Comparison of ENCODE assay signal across 8 cellular contexts in the genomic region with DNA sequence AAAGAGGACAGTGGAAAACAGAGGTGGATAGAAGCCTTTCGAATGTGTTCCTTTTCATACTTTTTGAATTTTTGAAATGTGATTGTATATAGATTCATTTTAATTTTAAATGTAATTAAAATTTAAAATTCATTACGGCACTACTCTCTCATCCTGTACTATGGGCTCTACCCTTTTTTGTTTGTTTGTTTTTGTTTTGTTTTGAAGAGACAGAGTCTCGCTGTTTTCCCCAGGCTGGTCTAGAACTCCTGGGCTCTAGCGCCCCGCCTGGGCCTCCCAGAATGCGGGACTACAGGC. TPM values are rescaled to one million over a fixed set of nuclear protein-coding genes. Genes with fewer than 3 reads are reported as not detected.
DNase-seq lines count a peak whose midpoint lies in the region; ATAC-seq and TF ChIP-seq lines count a peak whose summit lies in the region.

No MANE protein-coding gene starts in this region.

- peak overlapping the region; percentile 79 for H3K9ac ChIP-seq in SK-N-MC (ENCODE audit: insufficient read length)

- ATAC-seq in gastrocnemius medialis = no peak
- no peak for ATAC-seq in GM18498 (IDR thresholded peaks at IDR 0.05; ENCODE audit: unreplicated experiment)
- ATAC-seq in HG03175 (IDR thresholded peaks at IDR 0.05; ENCODE audit: unreplicated experiment) = no peak

- DNase-seq in GM13977 (ENCODE audit: low spot score) (no peak), SK-N-MC (ENCODE audit: low read depth, low spot score) (no peak), fibroblast of the aortic adventitia (ENCODE audit: low read depth) (no peak), gastrocnemius medialis (no peak), NCI-H2227 (lab: John Stamatoyannopoulos, UW; ENCODE audit: unreplicated experiment) (no peak)
- no peak for DNase-seq in effector CD8-positive, alpha-beta T cell (lab: John Stamatoyannopoulos, UW)

- H3K4me1 ChIP-seq in gastrocnemius medialis = peaks cover 10 to 22% of the 10 kb centered on the region in 2 donors

- H3K4me3 ChIP-seq in SK-N-MC (peak overlapping the region; percentile 88), fibroblast of the aortic adventitia (ENCODE audit: low read depth, low read length) (peak overlapping the region; percentile 72), gastrocnemius medialis (peak overlapping the region; percentile 52 to 91 (median 78))

- H3K27me3 ChIP-seq in gastrocnemius medialis = no peaks in the 10 kb centered on the region

- H3K9me3 ChIP-seq in SK-N-MC (ENCODE audit: low read depth, low read length) (no peaks in the 10 kb centered on the region), gastrocnemius medialis (no peaks in the 10 kb centered on the region)

- H3K36me3 ChIP-seq in SK-N-MC (ENCODE audit: insufficient read depth, low read length) (no peaks in the 10 kb centered on the region), gastrocnemius medialis (no peaks in the 10 kb centered on the region)

- intact Hi-C loops in gastrocnemius medialis (cut with DNase I; ENCODE audit: low total_unique reads) = loop anchor here (1.0 to 5.0 kb wide), 5 partner anchors 51 to 330 kb away; no protein-coding TSS in a partner anchor

- H3K27ac ChIP-seq in SK-N-MC (no peak overlapping the region), gastrocnemius medialis (peak overlapping the region; percentile 88 to 100 (median 96))

- peak; percentile 28 for TF ChIP-seq CTCF in GM13977 (IDR thresholded peaks at IDR 0.05; ENCODE audit: extremely low read depth, insufficient read depth, missing control alignments)
- peak; percentile 38 for TF ChIP-seq CTCF in fibroblast of the aortic adventitia (IDR thresholded peaks at IDR 0.05; ENCODE audit: insufficient read depth, low read length)
- TF ChIP-seq CTCF in gastrocnemius medialis (IDR thresholded peaks at IDR 0.05 in 4 of 5, conservative IDR thresholded peaks at IDR 0.05 in 1 of 5) = peak in 1 of 5 experiments; percentile 53

- TF ChIP-seq POLR2A in gastrocnemius medialis (IDR thresholded peaks at IDR 0.05) = no peak

- in situ Hi-C loops in GM13977 (cut with MboI; ENCODE audit: low pct_unique_long_range_greater_than_20kb, low sequenced_read_pairs, unreplicated experiment) (no loop called here), gastrocnemius medialis (cut with MboI; ENCODE audit: low sequenced_read_pairs in 4 of 4) (loop anchor here in 2 of 4 donors (10.0 to 25.0 kb wide), 4 partner anchors 96 to 466 kb away; a partner anchor contains a TSS)

RNA-seq across cellular contexts. Expression of a gene that starts 11.9 kb away (rescaled TPM):
- total RNA-seq in fibroblast of the aortic adventitia (ENCODE audit: low replicate concordance) = 19.7 and 20.3 TPM in 2 replicates
- 10 to 100 TPM; 32.0 to 38.5 (median 35.1) TPM for total RNA-seq in gastrocnemius medialis

RNA-seq across cellular contexts. Expression of a gene that starts 48.3 kb away (rescaled TPM):
- total RNA-seq in fibroblast of the aortic adventitia (ENCODE audit: low replicate concordance) (3.4 and 6.7 TPM in 2 replicates), gastrocnemius medialis (1 to 10 TPM; 2.2 to 3.4 (median 2.7) TPM)

RNA-seq across cellular contexts. Expression of a gene that starts 49.8 kb away (rescaled TPM):
- 0.09 and 0.16 TPM in 2 replicates for total RNA-seq in fibroblast of the aortic adventitia (ENCODE audit: low replicate concordance)
- total RNA-seq in gastrocnemius medialis = under 1 TPM; 0.17 to 0.29 (median 0.24) TPM
